Comparison of ENCODE assay signal across 1 cellular context in the genomic region with DNA sequence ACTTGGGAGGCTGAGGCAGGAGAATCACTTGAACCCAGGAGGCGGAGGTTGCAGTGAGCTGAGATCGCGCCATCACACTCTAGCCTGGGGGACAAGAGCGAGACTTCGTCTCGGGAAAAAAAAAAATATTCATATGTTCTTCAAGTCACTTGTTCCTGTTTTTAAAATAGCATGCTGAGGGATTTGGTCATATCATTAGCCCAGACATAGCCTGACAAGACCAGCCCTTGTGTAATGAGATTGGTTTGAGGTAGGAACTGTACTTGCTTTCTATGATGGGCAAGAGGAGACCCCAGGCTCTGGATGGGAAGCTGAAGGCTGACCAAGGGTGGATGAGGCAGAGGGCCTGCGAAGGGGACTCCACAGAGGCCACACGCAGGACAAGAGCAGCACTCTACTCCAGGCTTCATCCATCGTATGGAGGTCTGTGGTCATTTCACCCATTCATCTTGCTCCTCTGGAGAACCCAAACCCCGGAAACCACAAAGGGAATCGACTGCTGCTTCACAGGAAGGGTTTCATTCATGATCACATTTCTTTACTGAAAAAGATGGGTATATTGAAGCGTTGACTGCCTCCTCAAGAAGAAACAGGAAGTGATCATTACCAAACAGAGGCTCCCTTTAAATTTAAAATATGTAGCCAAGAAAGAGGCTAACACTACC.
A peak's percentile ranks its signal among the peaks of the same experiment; 100 is the strongest.
TF ChIP-seq lines count a peak whose summit lies in the region.

No MANE protein-coding gene starts in this region.

TF ChIP-seq in GM12878, 131 proteins besides CTCF, POLR2A, EP300 and RAD21 (continued from another document):
- TF ChIP-seq SP1 (IDR thresholded peaks at IDR 0.05; ENCODE audit: low read depth, low read length) (no peak), ASH2L (IDR thresholded peaks at IDR 0.05; ENCODE audit: borderline replicate concordance, low read depth) (no peak), SPI1 (IDR thresholded peaks at IDR 0.05; ENCODE audit: borderline replicate concordance, insufficient read depth, low read depth, low read length) (peak; percentile 71), NR2C2 (IDR thresholded peaks at IDR 0.05; ENCODE audit: borderline replicate concordance, control insufficient read depth, insufficient read length, low read depth) (no peak), ZBED1 (IDR thresholded peaks at IDR 0.05; ENCODE audit: borderline replicate concordance) (no peak), ZNF217 (IDR thresholded peaks at IDR 0.05) (no peak), EED (IDR thresholded peaks at IDR 0.05; ENCODE audit: low read depth) (peak; percentile 70), MYC (IDR thresholded peaks at IDR 0.05; ENCODE audit: insufficient read depth, insufficient read length, insufficient replicate concordance, low read length, severe bottlenecking) (no peak), NBN (IDR thresholded peaks at IDR 0.05) (no peak), KDM1A (IDR thresholded peaks at IDR 0.05; ENCODE audit: borderline replicate concordance) (no peak), ZZZ3 (IDR thresholded peaks at IDR 0.05; ENCODE audit: control insufficient read depth, insufficient read length, low read depth) (no peak), IRF4 (IDR thresholded peaks at IDR 0.05; ENCODE audit: low read depth, low read length) (no peak), IKZF1 (conservative IDR thresholded peaks at IDR 0.05) (no peak), ZSCAN29 (IDR thresholded peaks at IDR 0.05) (no peak), FOXM1 (IDR thresholded peaks at IDR 0.05; ENCODE audit: low read depth, low read length) (no peak), TARDBP (IDR thresholded peaks at IDR 0.05; ENCODE audit: borderline replicate concordance) (no peak), RUNX3 (IDR thresholded peaks at IDR 0.05; ENCODE audit: low read length) (peak; percentile 85), STAT3 (IDR thresholded peaks at IDR 0.05; ENCODE audit: low read depth, low read length) (no peak), CBFB (IDR thresholded peaks at IDR 0.05; ENCODE audit: low read depth) (0 out of 2 replicates have a peak, but pooled peaks have one; percentile 45), MTA3 (IDR thresholded peaks at IDR 0.05; ENCODE audit: borderline replicate concordance, low read length) (no peak), GATAD2B (conservative IDR thresholded peaks at IDR 0.05; ENCODE audit: low read depth) (no peak), NFIC (IDR thresholded peaks at IDR 0.05; ENCODE audit: low read depth, low read length) (0 out of 2 replicates have a peak, but pooled peaks have one; percentile 41), ZNF622 (IDR thresholded peaks at IDR 0.05) (no peak), GABPA (IDR thresholded peaks at IDR 0.05; ENCODE audit: low read depth) (no peak), MYB (IDR thresholded peaks at IDR 0.05; ENCODE audit: borderline replicate concordance, low read depth, low read length) (no peak)
- TF ChIP-seq, protein P1, sequence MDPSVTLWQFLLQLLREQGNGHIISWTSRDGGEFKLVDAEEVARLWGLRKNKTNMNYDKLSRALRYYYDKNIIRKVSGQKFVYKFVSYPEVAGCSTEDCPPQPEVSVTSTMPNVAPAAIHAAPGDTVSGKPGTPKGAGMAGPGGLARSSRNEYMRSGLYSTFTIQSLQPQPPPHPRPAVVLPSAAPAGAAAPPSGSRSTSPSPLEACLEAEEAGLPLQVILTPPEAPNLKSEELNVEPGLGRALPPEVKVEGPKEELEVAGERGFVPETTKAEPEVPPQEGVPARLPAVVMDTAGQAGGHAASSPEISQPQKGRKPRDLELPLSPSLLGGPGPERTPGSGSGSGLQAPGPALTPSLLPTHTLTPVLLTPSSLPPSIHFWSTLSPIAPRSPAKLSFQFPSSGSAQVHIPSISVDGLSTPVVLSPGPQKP (IDR thresholded peaks at IDR 0.05; ENCODE audit: low read depth, low read length), result no peak
- TF ChIP-seq, protein P2, sequence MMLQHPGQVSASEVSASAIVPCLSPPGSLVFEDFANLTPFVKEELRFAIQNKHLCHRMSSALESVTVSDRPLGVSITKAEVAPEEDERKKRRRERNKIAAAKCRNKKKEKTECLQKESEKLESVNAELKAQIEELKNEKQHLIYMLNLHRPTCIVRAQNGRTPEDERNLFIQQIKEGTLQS (IDR thresholded peaks at IDR 0.05; ENCODE audit: borderline replicate concordance, extremely low read depth, low read depth, low read length), result no peak
- TF ChIP-seq, protein P3, sequence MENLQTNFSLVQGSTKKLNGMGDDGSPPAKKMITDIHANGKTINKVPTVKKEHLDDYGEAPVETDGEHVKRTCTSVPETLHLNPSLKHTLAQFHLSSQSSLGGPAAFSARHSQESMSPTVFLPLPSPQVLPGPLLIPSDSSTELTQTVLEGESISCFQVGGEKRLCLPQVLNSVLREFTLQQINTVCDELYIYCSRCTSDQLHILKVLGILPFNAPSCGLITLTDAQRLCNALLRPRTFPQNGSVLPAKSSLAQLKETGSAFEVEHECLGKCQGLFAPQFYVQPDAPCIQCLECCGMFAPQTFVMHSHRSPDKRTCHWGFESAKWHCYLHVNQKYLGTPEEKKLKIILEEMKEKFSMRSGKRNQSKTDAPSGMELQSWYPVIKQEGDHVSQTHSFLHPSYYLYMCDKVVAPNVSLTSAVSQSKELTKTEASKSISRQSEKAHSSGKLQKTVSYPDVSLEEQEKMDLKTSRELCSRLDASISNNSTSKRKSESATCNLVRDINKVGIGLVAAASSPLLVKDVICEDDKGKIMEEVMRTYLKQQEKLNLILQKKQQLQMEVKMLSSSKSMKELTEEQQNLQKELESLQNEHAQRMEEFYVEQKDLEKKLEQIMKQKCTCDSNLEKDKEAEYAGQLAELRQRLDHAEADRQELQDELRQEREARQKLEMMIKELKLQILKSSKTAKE (IDR thresholded peaks at IDR 0.05; ENCODE audit: low read depth, poor library complexity, severe bottlenecking), result no peak
- TF ChIP-seq, protein P4, sequence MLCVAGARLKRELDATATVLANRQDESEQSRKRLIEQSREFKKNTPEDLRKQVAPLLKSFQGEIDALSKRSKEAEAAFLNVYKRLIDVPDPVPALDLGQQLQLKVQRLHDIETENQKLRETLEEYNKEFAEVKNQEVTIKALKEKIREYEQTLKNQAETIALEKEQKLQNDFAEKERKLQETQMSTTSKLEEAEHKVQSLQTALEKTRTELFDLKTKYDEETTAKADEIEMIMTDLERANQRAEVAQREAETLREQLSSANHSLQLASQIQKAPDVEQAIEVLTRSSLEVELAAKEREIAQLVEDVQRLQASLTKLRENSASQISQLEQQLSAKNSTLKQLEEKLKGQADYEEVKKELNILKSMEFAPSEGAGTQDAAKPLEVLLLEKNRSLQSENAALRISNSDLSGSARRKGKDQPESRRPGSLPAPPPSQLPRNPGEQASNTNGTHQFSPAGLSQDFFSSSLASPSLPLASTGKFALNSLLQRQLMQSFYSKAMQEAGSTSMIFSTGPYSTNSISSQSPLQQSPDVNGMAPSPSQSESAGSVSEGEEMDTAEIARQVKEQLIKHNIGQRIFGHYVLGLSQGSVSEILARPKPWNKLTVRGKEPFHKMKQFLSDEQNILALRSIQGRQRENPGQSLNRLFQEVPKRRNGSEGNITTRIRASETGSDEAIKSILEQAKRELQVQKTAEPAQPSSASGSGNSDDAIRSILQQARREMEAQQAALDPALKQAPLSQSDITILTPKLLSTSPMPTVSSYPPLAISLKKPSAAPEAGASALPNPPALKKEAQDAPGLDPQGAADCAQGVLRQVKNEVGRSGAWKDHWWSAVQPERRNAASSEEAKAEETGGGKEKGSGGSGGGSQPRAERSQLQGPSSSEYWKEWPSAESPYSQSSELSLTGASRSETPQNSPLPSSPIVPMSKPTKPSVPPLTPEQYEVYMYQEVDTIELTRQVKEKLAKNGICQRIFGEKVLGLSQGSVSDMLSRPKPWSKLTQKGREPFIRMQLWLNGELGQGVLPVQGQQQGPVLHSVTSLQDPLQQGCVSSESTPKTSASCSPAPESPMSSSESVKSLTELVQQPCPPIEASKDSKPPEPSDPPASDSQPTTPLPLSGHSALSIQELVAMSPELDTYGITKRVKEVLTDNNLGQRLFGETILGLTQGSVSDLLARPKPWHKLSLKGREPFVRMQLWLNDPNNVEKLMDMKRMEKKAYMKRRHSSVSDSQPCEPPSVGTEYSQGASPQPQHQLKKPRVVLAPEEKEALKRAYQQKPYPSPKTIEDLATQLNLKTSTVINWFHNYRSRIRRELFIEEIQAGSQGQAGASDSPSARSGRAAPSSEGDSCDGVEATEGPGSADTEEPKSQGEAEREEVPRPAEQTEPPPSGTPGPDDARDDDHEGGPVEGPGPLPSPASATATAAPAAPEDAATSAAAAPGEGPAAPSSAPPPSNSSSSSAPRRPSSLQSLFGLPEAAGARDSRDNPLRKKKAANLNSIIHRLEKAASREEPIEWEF (IDR thresholded peaks at IDR 0.05; ENCODE audit: insufficient replicate concordance, low read depth, low read length), result no peak
- TF ChIP-seq, protein P5, sequence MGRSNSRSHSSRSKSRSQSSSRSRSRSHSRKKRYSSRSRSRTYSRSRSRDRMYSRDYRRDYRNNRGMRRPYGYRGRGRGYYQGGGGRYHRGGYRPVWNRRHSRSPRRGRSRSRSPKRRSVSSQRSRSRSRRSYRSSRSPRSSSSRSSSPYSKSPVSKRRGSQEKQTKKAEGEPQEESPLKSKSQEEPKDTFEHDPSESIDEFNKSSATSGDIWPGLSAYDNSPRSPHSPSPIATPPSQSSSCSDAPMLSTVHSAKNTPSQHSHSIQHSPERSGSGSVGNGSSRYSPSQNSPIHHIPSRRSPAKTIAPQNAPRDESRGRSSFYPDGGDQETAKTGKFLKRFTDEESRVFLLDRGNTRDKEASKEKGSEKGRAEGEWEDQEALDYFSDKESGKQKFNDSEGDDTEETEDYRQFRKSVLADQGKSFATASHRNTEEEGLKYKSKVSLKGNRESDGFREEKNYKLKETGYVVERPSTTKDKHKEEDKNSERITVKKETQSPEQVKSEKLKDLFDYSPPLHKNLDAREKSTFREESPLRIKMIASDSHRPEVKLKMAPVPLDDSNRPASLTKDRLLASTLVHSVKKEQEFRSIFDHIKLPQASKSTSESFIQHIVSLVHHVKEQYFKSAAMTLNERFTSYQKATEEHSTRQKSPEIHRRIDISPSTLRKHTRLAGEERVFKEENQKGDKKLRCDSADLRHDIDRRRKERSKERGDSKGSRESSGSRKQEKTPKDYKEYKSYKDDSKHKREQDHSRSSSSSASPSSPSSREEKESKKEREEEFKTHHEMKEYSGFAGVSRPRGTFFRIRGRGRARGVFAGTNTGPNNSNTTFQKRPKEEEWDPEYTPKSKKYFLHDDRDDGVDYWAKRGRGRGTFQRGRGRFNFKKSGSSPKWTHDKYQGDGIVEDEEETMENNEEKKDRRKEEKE (IDR thresholded peaks at IDR 0.05), result no peak
- TF ChIP-seq, protein P6, sequence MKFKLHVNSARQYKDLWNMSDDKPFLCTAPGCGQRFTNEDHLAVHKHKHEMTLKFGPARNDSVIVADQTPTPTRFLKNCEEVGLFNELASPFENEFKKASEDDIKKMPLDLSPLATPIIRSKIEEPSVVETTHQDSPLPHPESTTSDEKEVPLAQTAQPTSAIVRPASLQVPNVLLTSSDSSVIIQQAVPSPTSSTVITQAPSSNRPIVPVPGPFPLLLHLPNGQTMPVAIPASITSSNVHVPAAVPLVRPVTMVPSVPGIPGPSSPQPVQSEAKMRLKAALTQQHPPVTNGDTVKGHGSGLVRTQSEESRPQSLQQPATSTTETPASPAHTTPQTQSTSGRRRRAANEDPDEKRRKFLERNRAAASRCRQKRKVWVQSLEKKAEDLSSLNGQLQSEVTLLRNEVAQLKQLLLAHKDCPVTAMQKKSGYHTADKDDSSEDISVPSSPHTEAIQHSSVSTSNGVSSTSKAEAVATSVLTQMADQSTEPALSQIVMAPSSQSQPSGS (IDR thresholded peaks at IDR 0.05; ENCODE audit: low read length), result peak; percentile 24; the same call in 1 of the 2 replicates
